Comparison of ENCODE assay signal across 6 cellular contexts in genomic region chr9:109624143-109624542, GRCh38.
"Had no signal": no experiment of that assay in that cellular context is flagged by ENCODE, and none has a peak within 500 bp of the region (broad histone marks: within the 10 kb centered on the region; RNA-seq: fewer than 3 reads in every experiment).

No MANE protein-coding gene starts in this region.

- H3K4me3 ChIP-seq: GM23338 had no signal

- ATAC-seq: GM23338 had no signal

- FAIRE-seq: H1, H54, HTR-8/SVneo had no signal

- DNase-seq: H9, HCEC 1CT had no signal
